18 cellular contexts compared by ENCODE assay signal in the genomic region with DNA sequence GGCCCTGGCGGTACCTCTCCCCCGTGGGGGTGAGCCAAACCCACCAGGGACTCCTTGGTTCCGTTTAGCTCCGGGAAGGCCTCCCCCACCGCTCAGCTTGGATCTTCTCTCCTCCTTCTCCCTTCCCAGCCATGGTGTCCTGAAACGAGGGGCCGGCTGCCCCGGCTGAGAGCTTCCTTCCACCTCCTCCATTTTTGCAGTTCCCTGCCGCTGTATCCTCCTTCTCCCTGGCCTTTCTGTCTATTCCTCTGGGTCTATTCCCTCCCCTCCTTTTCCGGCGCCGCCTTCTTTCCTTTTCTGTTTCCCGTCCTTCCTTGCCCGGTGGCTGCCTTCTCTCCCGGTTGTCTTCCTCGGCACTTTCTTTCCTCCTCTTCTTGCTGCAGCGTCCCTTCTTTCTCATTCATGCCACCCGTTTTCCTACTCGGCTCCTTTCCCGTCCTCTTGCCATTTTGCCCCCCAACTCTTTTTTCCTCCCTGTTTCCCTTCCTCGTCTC.
DNase-seq lines count a peak whose midpoint lies in the region; ATAC-seq and TF ChIP-seq lines count a peak whose summit lies in the region.
"Had no signal": no experiment of that assay in that cellular context is flagged by ENCODE, and none has a peak within 500 bp of the region (broad histone marks: within the 10 kb centered on the region; RNA-seq: fewer than 3 reads in every experiment).

No MANE protein-coding gene starts in this region.

- H2BK20ac ChIP-seq in IMR-90 (ENCODE audit: low read depth, low read length) = no peak overlapping the region

- H3K36me3 ChIP-seq in IMR-90 (ENCODE audit: control insufficient read depth, insufficient read depth, low read length) (no peaks in the 10 kb centered on the region), mucosa of stomach (ENCODE audit: control insufficient read depth, insufficient read depth, low read length) (no peaks in the 10 kb centered on the region), thoracic aorta (no peaks in the 10 kb centered on the region), mucosa of descending colon (ENCODE audit: low read depth) (no peaks in the 10 kb centered on the region)
- H3K36me3 ChIP-seq: uterus had no signal

- H3K27me3 ChIP-seq in IMR-90 (ENCODE audit: control insufficient read depth, insufficient read depth, low read length) (peaks cover 2% of the 10 kb centered on the region; the same call in 1 of the 2 replicates), mucosa of stomach (ENCODE audit: control insufficient read depth, insufficient read depth, low read length) (no peaks in the 10 kb centered on the region), thoracic aorta (replicated peaks; ENCODE audit: insufficient read depth) (no peaks in the 10 kb centered on the region), foreskin keratinocyte (no peaks in the 10 kb centered on the region)
- H3K27me3 ChIP-seq: uterus had no signal

- BruUV-seq in IMR-90 (replicated peaks; lab: Mats Ljungman, UMichigan) = no TSS peak

- POLR2A ChIA-PET in IMR-90 (lab: Charles Lee; ENCODE audit: unreplicated experiment) = no interaction called here

- TF ChIP-seq RAD21 in IMR-90 (IDR thresholded peaks at IDR 0.05; ENCODE audit: low read length) = no peak

- no peak for TF ChIP-seq POLR2A in IMR-90 (IDR thresholded peaks at IDR 0.05; ENCODE audit: low read depth, low read length)

- H4K91ac ChIP-seq in IMR-90 (ENCODE audit: insufficient read depth, low read depth, low read length) = no peak overlapping the region

- no peaks in the 10 kb centered on the region for H3K9me3 ChIP-seq in IMR-90 (ENCODE audit: control insufficient read depth, insufficient read depth, low read length)
- H3K9me3 ChIP-seq in mucosa of stomach (ENCODE audit: control insufficient read depth, low read length) = no peaks in the 10 kb centered on the region
- H3K9me3 ChIP-seq in thoracic aorta = no peaks in the 10 kb centered on the region
- no peaks in the 10 kb centered on the region for H3K9me3 ChIP-seq in mucosa of descending colon
- H3K9me3 ChIP-seq: uterus had no signal

- no peak overlapping the region for H3K23ac ChIP-seq in IMR-90 (ENCODE audit: low read depth, low read length)

- H2AK9ac ChIP-seq in IMR-90 (replicated peaks; ENCODE audit: low read depth, low read length, poor library complexity) = no peak overlapping the region

- no peak overlapping the region for H4K5ac ChIP-seq in IMR-90 (ENCODE audit: low read depth, low read length)

- 0 out of 2 replicates have a peak, but pooled peaks cover 4% of the 10 kb centered on the region for H3K9me1 ChIP-seq in IMR-90 (ENCODE audit: insufficient read depth, low read length)

- no peak overlapping the region for H4K8ac ChIP-seq in IMR-90 (ENCODE audit: low read depth in 2 of 2, low read length in 2 of 2)

- H3K18ac ChIP-seq in IMR-90 (ENCODE audit: low read depth, low read length) = no peak overlapping the region

- CTCF ChIA-PET in IMR-90 (lab: Yijun Ruan, JAX) = no interaction called here

- no peak overlapping the region for H3K4ac ChIP-seq in IMR-90 (ENCODE audit: low read depth, low read length)

- H3K27ac ChIP-seq in IMR-90 (ENCODE audit: insufficient read depth, low read length) (no peak overlapping the region), coronary artery (peak overlapping the region; percentile 24 to 56), thoracic aorta (peak overlapping the region; percentile 68 to 71), foreskin keratinocyte (no peak overlapping the region)
- H3K27ac ChIP-seq: KMS-11, WERI-Rb-1 had no signal

- no peak overlapping the region for H2BK120ac ChIP-seq in IMR-90 (ENCODE audit: low read depth, low read length)

- no peak overlapping the region; the same call in 1 of the 2 replicates for H3K4me2 ChIP-seq in IMR-90 (ENCODE audit: low read depth, low read length)
- H3K4me2 ChIP-seq: KMS-11 had no signal

- WGBS in IMR-90 (ENCODE audit: extremely low coverage in 2 of 2, insufficient read length in 1 of 2), 2 experiments = 69% methylated on average over 8 of the region's 21 CpGs; no CpG with 5 or more reads in 1 of the 2 experiments

- H3K79me1 ChIP-seq in IMR-90 (ENCODE audit: low read depth in 1 of 2, low read length in 2 of 2) = no peaks in the 10 kb centered on the region

- dilution Hi-C loops in IMR-90 (cut with HindIII; ENCODE audit: low sequenced_read_pairs, unreplicated experiment) = no loop called here

- H3K56ac ChIP-seq in IMR-90 (ENCODE audit: extremely low read depth, insufficient read depth, low read length) = no peak overlapping the region

- no peaks in the 10 kb centered on the region for H4K20me1 ChIP-seq in IMR-90 (ENCODE audit: insufficient read depth, low read length)

- intact Hi-C loops in IMR-90 (cut with micrococcal nuclease) (no loop called here), mucosa of descending colon (cut with DNase I, micrococcal nuclease) (loop anchor here in 1 of 2 donors (10.0 kb wide), 1 partner anchor 359 kb away; no protein-coding TSS in a partner anchor)

- no peak overlapping the region for H2BK5ac ChIP-seq in IMR-90 (ENCODE audit: low read depth, low read length, poor library complexity, severe bottlenecking)

- no peak overlapping the region for H2BK15ac ChIP-seq in IMR-90 (ENCODE audit: low read depth, low read length)

- in situ Hi-C loops in IMR-90 (cut with MboI; ENCODE audit: low sequenced_read_pairs) = no loop called here

- no peak overlapping the region for H3K9ac ChIP-seq in IMR-90 (ENCODE audit: low read depth, low read length)
- H3K9ac ChIP-seq in mucosa of stomach (ENCODE audit: low read length) = peak overlapping the region; percentile 49
- H3K9ac ChIP-seq: KMS-11 had no signal

- H3K4me3 ChIP-seq in IMR-90 (ENCODE audit: insufficient read depth, low read depth, low read length) (no peak overlapping the region), coronary artery (peak overlapping the region; percentile 51), mucosa of stomach (ENCODE audit: low read length) (no peak overlapping the region), thoracic aorta (peak overlapping the region; percentile 76), mucosa of descending colon (no peak overlapping the region)
- H3K4me3 ChIP-seq: uterus had no signal

- no peak overlapping the region for H2AK5ac ChIP-seq in IMR-90 (ENCODE audit: low read depth, low read length)

- peak overlapping the region; percentile 51 for H2AFZ ChIP-seq in IMR-90 (replicated peaks; ENCODE audit: low read length, poor library complexity)

- no peak for TF ChIP-seq CTCF in IMR-90 (conservative IDR thresholded peaks at IDR 0.05; ENCODE audit: low read depth, low read length)
- TF ChIP-seq CTCF in coronary artery (IDR thresholded peaks at IDR 0.05) = no peak
- no peak for TF ChIP-seq CTCF in thoracic aorta (IDR thresholded peaks at IDR 0.05)
- TF ChIP-seq CTCF in foreskin keratinocyte (conservative IDR thresholded peaks at IDR 0.05) = no peak
- TF ChIP-seq CTCF in mucosa of descending colon (IDR thresholded peaks at IDR 0.05) = no peak

- no peak for DNase-seq in IMR-90
- DNase-seq in coronary artery (ENCODE audit: low spot score) = no peak
- no peak for DNase-seq in thoracic aorta (ENCODE audit: low spot score)
- DNase-seq in foreskin keratinocyte = no peak
- no peak for DNase-seq in mucosa of descending colon
- DNase-seq: activated CD8-positive, alpha-beta memory T cell treated with anti-CD3 and anti-CD28 coated beads, Interleukin-2, amount 10 ng/mL, durations not matched to agents 7 days and 5 days; activated naive CD4-positive, alpha-beta T cell; CD4-positive, alpha-beta T cell; GOT3; NCI-H1436; NCI-H446; SW 1271; WERI-Rb-1 had no signal

- H3K4me1 ChIP-seq in IMR-90 (ENCODE audit: control insufficient read depth, insufficient read depth, low read length) (no peaks in the 10 kb centered on the region), mucosa of stomach (ENCODE audit: control insufficient read depth, insufficient read depth, low read length) (peaks cover 4% of the 10 kb centered on the region), thoracic aorta (ENCODE audit: control insufficient read depth in 1 of 2, low read depth in 2 of 2) (peaks cover 18 to 51% of the 10 kb centered on the region in 2 donors), foreskin keratinocyte (no peaks in the 10 kb centered on the region), mucosa of descending colon (ENCODE audit: low read depth) (no peaks in the 10 kb centered on the region)
- H3K4me1 ChIP-seq: uterus had no signal

- no peak overlapping the region for H3K14ac ChIP-seq in IMR-90 (replicated peaks; ENCODE audit: low read depth, low read length)

- ATAC-seq in IMR-90 (ENCODE audit: low read depth) (no peak), thoracic aorta (ENCODE audit: insufficient number of reproducible peaks, low FRiP score, low read depth) (no peak), foreskin keratinocyte (no peak), GM21825 (IDR thresholded peaks at IDR 0.05; ENCODE audit: unreplicated experiment) (no peak), mucosa of descending colon (no peak), GM19397 (IDR thresholded peaks at IDR 0.05; ENCODE audit: unreplicated experiment) (no peak)
- ATAC-seq: activated CD8-positive, alpha-beta memory T cell treated with anti-CD3 and anti-CD28 coated beads, Interleukin-2, amount 10 ng/mL, durations not matched to agents 7 days and 5 days had no signal

TF ChIP-seq in IMR-90, 13 proteins besides CTCF, POLR2A, EP300 and RAD21 (continues in another document):
- no peak for TF ChIP-seq MAFK (IDR thresholded peaks at IDR 0.05; ENCODE audit: low read depth, low read length)
- TF ChIP-seq, protein P1, sequence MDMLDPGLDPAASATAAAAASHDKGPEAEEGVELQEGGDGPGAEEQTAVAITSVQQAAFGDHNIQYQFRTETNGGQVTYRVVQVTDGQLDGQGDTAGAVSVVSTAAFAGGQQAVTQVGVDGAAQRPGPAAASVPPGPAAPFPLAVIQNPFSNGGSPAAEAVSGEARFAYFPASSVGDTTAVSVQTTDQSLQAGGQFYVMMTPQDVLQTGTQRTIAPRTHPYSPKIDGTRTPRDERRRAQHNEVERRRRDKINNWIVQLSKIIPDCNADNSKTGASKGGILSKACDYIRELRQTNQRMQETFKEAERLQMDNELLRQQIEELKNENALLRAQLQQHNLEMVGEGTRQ (IDR thresholded peaks at IDR 0.05; ENCODE audit: low read depth, low read length) = no peak
- TF ChIP-seq RCOR1 (IDR thresholded peaks at IDR 0.05; ENCODE audit: insufficient replicate concordance, low read length) = no peak
- TF ChIP-seq ELK1 (IDR thresholded peaks at IDR 0.05; ENCODE audit: borderline replicate concordance, low read depth, low read length) = no peak
- no peak for TF ChIP-seq MXI1 (IDR thresholded peaks at IDR 0.05; ENCODE audit: borderline replicate concordance, low read depth, low read length)
- TF ChIP-seq NFE2L2 (IDR thresholded peaks at IDR 0.05; ENCODE audit: low read depth, low read length) = no peak

Comparison
In these comparisons a context has a peak if more than half of its experiments do, and no peak if none do; other contexts are left out.
1. H3K27ac ChIP-seq: peak in coronary artery (2 of 2) and thoracic aorta (2 of 2); none in IMR-90 (single experiment) and foreskin keratinocyte (single experiment).
2. H3K4me3 ChIP-seq: peak in coronary artery (single experiment) and thoracic aorta (single experiment); none in IMR-90 (single experiment), mucosa of stomach (single experiment) and mucosa of descending colon (single experiment).